Comparison of ENCODE assay signal across 25 cellular contexts in genomic region chr7:98166668-98166970, GRCh38. TPM values are rescaled to one million over a fixed set of nuclear protein-coding genes. Genes with fewer than 3 reads are reported as not detected.
DNase-seq lines count a peak whose midpoint lies in the region; ATAC-seq, FAIRE-seq and TF ChIP-seq lines count a peak whose summit lies in the region.
"Had no signal": no experiment of that assay in that cellular context is flagged by ENCODE, and none has a peak within 500 bp of the region (broad histone marks: within the 10 kb centered on the region; RNA-seq: fewer than 3 reads in every experiment).

No MANE protein-coding gene starts in this region.

- H3K4me3 Mint-ChIP-seq in endothelial cell (ENCODE audit: unreplicated experiment), result no peak overlapping the region
- H3K4me3 Mint-ChIP-seq: CD4-positive, CD25-positive, alpha-beta regulatory T cell; CD8-positive, alpha-beta memory T cell had no signal

- intact Hi-C loops in K562 (cut with micrococcal nuclease), result loop anchor here (1.0 to 5.0 kb wide), 3 partner anchors 60 to 145 kb away; partner anchors contain the start of gene LMTK2

- H3K4me1 Mint-ChIP-seq in endothelial cell (ENCODE audit: unreplicated experiment), result peaks cover 8% of the 10 kb centered on the region

- ATAC-seq in K562, result 0 out of 3 replicates have a peak, but pooled peaks have one; percentile 11

- no peaks in the 10 kb centered on the region for H3K9me3 ChIP-seq in K562 (replicated peaks; ENCODE audit: control insufficient read depth, insufficient read depth, low read depth, low read length)
- no peaks in the 10 kb centered on the region for H3K9me3 ChIP-seq in SJCRH30 (replicated peaks)
- H3K9me3 ChIP-seq: BE2C, BLaER1 had no signal

- no peak for TF ChIP-seq RAD21 in K562 (CRISPR knock-in tag; conservative IDR thresholded peaks at IDR 0.05 in 1 of 2, IDR thresholded peaks at IDR 0.05 in 1 of 2)

- H3K4me1 ChIP-seq in K562 (replicated peaks in 1 of 2; ENCODE audit: control insufficient read depth in 2 of 2, insufficient read depth in 2 of 2, low read length in 2 of 2) (peaks cover 0 to 12% of the 10 kb centered on the region in 2 experiments; a peak in 1 of 5 replicates), SJCRH30 (no peaks in the 10 kb centered on the region)
- H3K4me1 ChIP-seq: BE2C, BLaER1 had no signal

- H3K79me2 ChIP-seq in K562 (ENCODE audit: control insufficient read depth, insufficient read depth, low read length), result no peaks in the 10 kb centered on the region

- H3K27me3 Mint-ChIP-seq in endothelial cell (ENCODE audit: unreplicated experiment), result peaks cover 6% of the 10 kb centered on the region
- H3K27me3 Mint-ChIP-seq: CD4-positive, alpha-beta memory T cell; CD4-positive, CD25-positive, alpha-beta regulatory T cell; CD8-positive, alpha-beta memory T cell had no signal

- in situ Hi-C loops in K562 (cut with MboI), result no loop called here

- H3K9me3 Mint-ChIP-seq in endothelial cell (ENCODE audit: unreplicated experiment), result no peaks in the 10 kb centered on the region
- H3K9me3 Mint-ChIP-seq: CD4-positive, alpha-beta memory T cell; CD4-positive, CD25-positive, alpha-beta regulatory T cell; CD8-positive, alpha-beta memory T cell had no signal

- no peak for TF ChIP-seq POLR2A in K562 (conservative IDR thresholded peaks at IDR 0.05)

- peaks cover 18% of the 10 kb centered on the region; the same call in 1 of the 2 replicates for H4K20me1 ChIP-seq in K562 (replicated peaks; ENCODE audit: control insufficient read depth, insufficient read depth, low read length)

- FAIRE-seq in K562 (lab: Jason Lieb, UNC) (no peak), urothelium cell line (lab: Jason Lieb, UNC) (peak; percentile 61)
- FAIRE-seq: A204.1, GM12878, GM12892, GM18507 had no signal

- H3K9me1 ChIP-seq in K562 (ENCODE audit: control insufficient read depth, insufficient read depth, low read length), result no peaks in the 10 kb centered on the region

- no peak for TF ChIP-seq EP300 in K562 (IDR thresholded peaks at IDR 0.05; ENCODE audit: low read length)

- H3K4me3 ChIP-seq in K562 (no peak overlapping the region), SJCRH30 (no peak overlapping the region)
- H3K4me3 ChIP-seq: BLaER1, GM12878 had no signal

- DNase-seq in NCI-H69 (lab: John Stamatoyannopoulos, UW), result peak; percentile 33
- DNase-seq in OCI-M1 (lab: John Stamatoyannopoulos, UW), result peak; percentile 36
- no peak for DNase-seq in K562 (ENCODE audit: extremely low read depth in 1 of 4, low spot score in 3 of 4)
- no peak for DNase-seq in urothelium cell line (ENCODE audit: low spot score)
- no peak for DNase-seq in endothelial cell (ENCODE audit: low spot score)
- DNase-seq in SJCRH30, result no peak
- no peak for DNase-seq in NCI-H526 (lab: John Stamatoyannopoulos, UW)
- DNase-seq: 8988T, DMS 273 treated with DMSO at 0.1 percent for 48 hours, DMS79, EL, GDM1 had no signal

- TF ChIP-seq CTCF in K562 (IDR thresholded peaks at IDR 0.05 in 2 of 3, conservative IDR thresholded peaks at IDR 0.05 in 1 of 3; ENCODE audit: insufficient read depth in 2 of 3, low read depth in 1 of 3, low read length in 3 of 3) (no peak), endothelial cell (IDR thresholded peaks at IDR 0.05; ENCODE audit: unreplicated experiment) (no peak)

- no peak overlapping the region for H3K27ac Mint-ChIP-seq in endothelial cell (ENCODE audit: unreplicated experiment)
- H3K27ac Mint-ChIP-seq: CD14-positive monocyte had no signal

- H3K27ac ChIP-seq in K562 (ENCODE audit: extremely low read depth, low read depth, low read length) (no peak overlapping the region), SJCRH30 (no peak overlapping the region)
- H3K27ac ChIP-seq: BLaER1 had no signal

- H3K36me3 Mint-ChIP-seq in endothelial cell (ENCODE audit: low read depth, unreplicated experiment), result peaks cover 21% of the 10 kb centered on the region

- H2AFZ ChIP-seq in K562 (ENCODE audit: low read depth, low read length), result no peak overlapping the region

- H3K4me2 ChIP-seq in K562 (ENCODE audit: insufficient read depth, low read length), result no peak overlapping the region
- H3K4me2 ChIP-seq: BLaER1 had no signal

- WGBS in K562 (ENCODE audit: insufficient coverage, low coverage, missing lambda C conversion rate), result 12% methylated on average over 2 of the region's 2 CpGs

- CTCF ChIA-PET in K562 (lab: Yijun Ruan, JAX; ENCODE audit: low intra/inter-chr PET ratio), result interaction anchor here (0.6 to 6.7 kb wide), 2 partner anchors 145 to 151 kb away, joined by 3 to 94 read pairs; no protein-coding TSS in a partner anchor

- no peaks in the 10 kb centered on the region for H3K27me3 ChIP-seq in K562 (ENCODE audit: control insufficient read depth in 2 of 2, insufficient read depth in 2 of 2, low read length in 2 of 2)
- no peaks in the 10 kb centered on the region for H3K27me3 ChIP-seq in SJCRH30
- H3K27me3 ChIP-seq: BE2C, BLaER1 had no signal

- POLR2A ChIA-PET in K562 (lab: Yijun Ruan, JAX), result interaction anchor here (0.7 to 5.2 kb wide), 2 partner anchors 144 to 294 kb away, joined by 3 to 37 read pairs; partner anchors contain the start of gene ASNS

- H3K36me3 ChIP-seq in K562 (ENCODE audit: control insufficient read depth, insufficient read depth, low read length) (peaks cover 3% of the 10 kb centered on the region; the same call in 2 of the 3 replicates), SJCRH30 (no peaks in the 10 kb centered on the region)
- H3K36me3 ChIP-seq: BE2C had no signal

- no TSS peak for BruUV-seq in K562 (replicated peaks; lab: Mats Ljungman, UMichigan)

- H3K9ac ChIP-seq in K562 (ENCODE audit: insufficient read depth in 1 of 2, low read depth in 2 of 2, low read length in 2 of 2), result no peak overlapping the region
- H3K9ac ChIP-seq: BLaER1 had no signal

TF ChIP-seq in K562, 482 proteins besides CTCF, POLR2A, EP300 and RAD21 (continues in another document):
- TF ChIP-seq NFATC3 (IDR thresholded peaks at IDR 0.05) (no peak), EGR1 (conservative IDR thresholded peaks at IDR 0.05) (no peak), HNRNPH1 (optimal IDR thresholded peaks at IDR 0.05; ENCODE audit: low read depth, low read length) (no peak), HNRNPLL (IDR thresholded peaks at IDR 0.05; ENCODE audit: low read depth, low read length, poor library complexity, severe bottlenecking) (no peak), TFAM (CRISPR knock-in tag; conservative IDR thresholded peaks at IDR 0.05) (no peak), ZNF12 (CRISPR knock-in tag; IDR thresholded peaks at IDR 0.05) (no peak), GABPB1 (CRISPR knock-in tag; IDR thresholded peaks at IDR 0.05) (no peak), TCF7 (IDR thresholded peaks at IDR 0.05; ENCODE audit: borderline replicate concordance) (no peak)
- TF ChIP-seq, protein P1, sequence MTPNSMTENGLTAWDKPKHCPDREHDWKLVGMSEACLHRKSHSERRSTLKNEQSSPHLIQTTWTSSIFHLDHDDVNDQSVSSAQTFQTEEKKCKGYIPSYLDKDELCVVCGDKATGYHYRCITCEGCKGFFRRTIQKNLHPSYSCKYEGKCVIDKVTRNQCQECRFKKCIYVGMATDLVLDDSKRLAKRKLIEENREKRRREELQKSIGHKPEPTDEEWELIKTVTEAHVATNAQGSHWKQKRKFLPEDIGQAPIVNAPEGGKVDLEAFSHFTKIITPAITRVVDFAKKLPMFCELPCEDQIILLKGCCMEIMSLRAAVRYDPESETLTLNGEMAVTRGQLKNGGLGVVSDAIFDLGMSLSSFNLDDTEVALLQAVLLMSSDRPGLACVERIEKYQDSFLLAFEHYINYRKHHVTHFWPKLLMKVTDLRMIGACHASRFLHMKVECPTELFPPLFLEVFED (CRISPR knock-in tag; conservative IDR thresholded peaks at IDR 0.05), result no peak

RNA-seq across cellular contexts. Expression of gene BHLHA15, which starts 44.6 kb away (rescaled TPM):
- total RNA-seq in K562 (2011; cell fraction: chromatin; rRNA removed; ENCODE audit: low replicate concordance), result not detected in 2 replicates
- total RNA-seq in K562 (2011; cell fraction: nucleolus; rRNA removed), result 1.2 and 1.5 TPM in 2 replicates
- not detected in 2 replicates for total RNA-seq in K562 (2011; cell fraction: nucleoplasm; rRNA removed)
- 1.8 and 3.7 TPM in 2 replicates for total RNA-seq in K562 (2014; rRNA removed)
- total RNA-seq in K562 (2014; rRNA removed; fragmentation: Illumina TruSeq; extraction: Trizol), result not detected in 2 replicates
- total RNA-seq in K562 (2015; rRNA removed; fragmentation: Illumina TruSeq; extraction: Trizol), result 0.38 TPM in 1 of 2 replicates, not detected in the other
- 2.0 and 2.4 TPM in 2 replicates for total RNA-seq in K562 (2021)
- 0.12 and 0.31 TPM in 2 replicates for polyA plus RNA-seq in K562 (2011; rRNA removed)
- polyA plus RNA-seq in K562 (2011; cell fraction: cytosol; rRNA removed), result 0.28 and 1.7 TPM in 2 replicates
- 0.21 and 0.64 TPM in 2 replicates for polyA plus RNA-seq in K562 (2011; cell fraction: nucleus; rRNA removed)
- polyA plus RNA-seq in K562 (2012), result 0.87 and 1.5 TPM in 2 replicates
- polyA plus RNA-seq in K562 (2014; fragmentation: Illumina TruSeq; extraction: Trizol), result 0.22 TPM in 1 of 2 replicates, not detected in the other
- not detected for polyA plus RNA-seq in K562 (2014; fragmentation: Nextera tagmentation; extraction: Ambion mirVana)
- 1.1 and 2.4 TPM in 2 replicates for polyA plus RNA-seq in K562 (2014; rRNA removed)
- not detected in 2 replicates for polyA minus RNA-seq in K562 (2011; rRNA and poly(A)+ RNA removed)
- not detected in 2 replicates for polyA minus RNA-seq in K562 (2011; cell fraction: cytosol; rRNA and poly(A)+ RNA removed)
- 0.89 and 1.3 TPM in 2 replicates for polyA minus RNA-seq in K562 (2011; cell fraction: nucleus; rRNA and poly(A)+ RNA removed)
- total RNA-seq in endothelial cell (ENCODE audit: unreplicated experiment), result 1.2 TPM
- total RNA-seq in SJCRH30 (2014; rRNA removed; shearing (Covaris generic)), result not detected in 2 replicates
- total RNA-seq: CD4-positive, alpha-beta memory T cell; CD4-positive, CD25-positive, alpha-beta regulatory T cell; CD8-positive, alpha-beta memory T cell; Daoy; G401 had no signal
- polyA plus RNA-seq: AG04450; CD14-positive monocyte; CD4-positive, alpha-beta memory T cell; CD4-positive, CD25-positive, alpha-beta regulatory T cell; CD8-positive, alpha-beta memory T cell had no signal

RNA-seq across cellular contexts. Expression of gene LMTK2, which starts 60.0 kb away (rescaled TPM):
- 21.6 and 22.5 TPM in 2 replicates for total RNA-seq in K562 (2011; cell fraction: chromatin; rRNA removed; ENCODE audit: low replicate concordance)
- 17.4 and 19.2 TPM in 2 replicates for total RNA-seq in K562 (2011; cell fraction: nucleolus; rRNA removed)
- 22.9 and 28.6 TPM in 2 replicates for total RNA-seq in K562 (2011; cell fraction: nucleoplasm; rRNA removed)
- total RNA-seq in K562 (2014; rRNA removed) (6.4 and 7.7 TPM in 2 replicates), K562 (2014; rRNA removed; fragmentation: Illumina TruSeq; extraction: Trizol) (6.3 and 7.1 TPM in 2 replicates), K562 (2015; rRNA removed; fragmentation: Illumina TruSeq; extraction: Trizol) (7.7 and 7.8 TPM in 2 replicates), K562 (2021) (14.3 and 16.4 TPM in 2 replicates), endothelial cell (ENCODE audit: unreplicated experiment) (32.5 TPM)
- polyA plus RNA-seq in K562 (2011; rRNA removed) (3.3 and 3.6 TPM in 2 replicates), K562 (2014; fragmentation: Illumina TruSeq; extraction: Trizol) (8.3 and 8.4 TPM in 2 replicates), K562 (2014; fragmentation: Nextera tagmentation; extraction: Ambion mirVana) (1 to 10 TPM in 1 of 2 experiments, under 1 TPM in 1; 0.78 to 1.8 TPM), K562 (2014; rRNA removed) (6.2 and 6.5 TPM in 2 replicates)
- polyA plus RNA-seq in K562 (2011; cell fraction: cytosol; rRNA removed), result 2.3 and 3.7 TPM in 2 replicates
- 3.9 and 7.0 TPM in 2 replicates for polyA plus RNA-seq in K562 (2011; cell fraction: nucleus; rRNA removed)
- polyA plus RNA-seq in K562 (2012), result 5.3 and 6.1 TPM in 2 replicates
- polyA minus RNA-seq in K562 (2011; rRNA and poly(A)+ RNA removed), result 5.7 and 7.3 TPM in 2 replicates
- polyA minus RNA-seq in K562 (2011; cell fraction: cytosol; rRNA and poly(A)+ RNA removed), result 9.5 and 10.7 TPM in 2 replicates
- polyA minus RNA-seq in K562 (2011; cell fraction: nucleus; rRNA and poly(A)+ RNA removed), result 4.1 and 5.1 TPM in 2 replicates
- 15.9 and 16.1 TPM in 2 replicates for total RNA-seq in SJCRH30 (2014; rRNA removed; shearing (Covaris generic))

Comparison
In these comparisons a context has a peak if more than half of its experiments do, and no peak if none do; other contexts are left out.
1. DNase-seq: peak in NCI-H69 (single experiment) and OCI-M1 (single experiment); none in K562 (0 of 4), urothelium cell line (single experiment), endothelial cell (single experiment), SJCRH30 (0 of 2) and NCI-H526 (0 of 2).